In genomic region chrX:72569786-72570185, GRCh38 we compare ENCODE assay signal across 13 cellular contexts. TPM values are rescaled to one million over a fixed set of nuclear protein-coding genes. Genes with fewer than 3 reads are reported as not detected.
A peak's percentile ranks its signal among the peaks of the same experiment; 100 is the strongest.
DNase-seq lines count a peak whose midpoint lies in the region; TF ChIP-seq lines count a peak whose summit lies in the region.
"Had no signal": no experiment of that assay in that cellular context is flagged by ENCODE, and none has a peak within 500 bp of the region (broad histone marks: within the 10 kb centered on the region; RNA-seq: fewer than 3 reads in every experiment).

No MANE protein-coding gene starts in this region.

- H3K23ac ChIP-seq in H9 (ENCODE audit: insufficient read length, low read depth, low read length): no peak overlapping the region

- H3K36me3 ChIP-seq in SJSA1 (peaks cover 11% of the 10 kb centered on the region), endodermal cell (ENCODE audit: control insufficient read depth, insufficient read depth, low read length) (peaks cover 17% of the 10 kb centered on the region)

- no peak overlapping the region for H2BK120ac ChIP-seq in H9 (ENCODE audit: low read depth, low read length, poor library complexity, severe bottlenecking)

- no peak overlapping the region for H2BK5ac ChIP-seq in H9 (ENCODE audit: insufficient read length, low read length)

- H2BK20ac ChIP-seq in H9 (ENCODE audit: low read depth, low read length, poor library complexity, severe bottlenecking): no peak overlapping the region

- H3K79me1 ChIP-seq in H9 (ENCODE audit: insufficient read depth, low read depth, low read length, poor library complexity, severe bottlenecking): no peaks in the 10 kb centered on the region

- DNase-seq in AG08396 (ENCODE audit: low spot score): peak; percentile 24
- DNase-seq in GM03348 (ENCODE audit: low spot score): peak; percentile 4
- peak; percentile 9 to 41 for DNase-seq in SJSA1 (ENCODE audit: low read depth in 1 of 2, low spot score in 2 of 2)
- peak; percentile 14 for DNase-seq in fibroblast of gingiva (ENCODE audit: low read depth)
- no peak for DNase-seq in NCI-H774 (lab: John Stamatoyannopoulos, UW)
- DNase-seq in endodermal cell: no peak
- DNase-seq in H9: no peak
- DNase-seq: activated CD8-positive, alpha-beta memory T cell treated with anti-CD3 and anti-CD28 coated beads, Interleukin-2, amount 10 ng/mL, durations not matched to agents 7 days and 5 days; amniotic stem cell; Caco-2; NCI-H2081 treated with DMSO at 0.1 percent for 48 hours had no signal

- no peak overlapping the region for H3K56ac ChIP-seq in H9 (ENCODE audit: insufficient read length, low read depth, low read length)

- H3K4me3 ChIP-seq in SJSA1: no peak overlapping the region
- H3K4me3 ChIP-seq in endodermal cell (ENCODE audit: low read length): no peak overlapping the region

- H4K5ac ChIP-seq in H9 (ENCODE audit: insufficient read length, low read depth, low read length): no peak overlapping the region

- H3K4me2 ChIP-seq in H9 (ENCODE audit: insufficient read depth, insufficient read length, low read length): no peak overlapping the region

- H2AFZ ChIP-seq in H9 (ENCODE audit: low read length): no peak overlapping the region

- H3K27ac ChIP-seq in SJSA1: no peak overlapping the region
- no peak overlapping the region for H3K27ac ChIP-seq in endodermal cell (ENCODE audit: low read depth, low read length)
- no peak overlapping the region for H3K27ac ChIP-seq in H9 (ENCODE audit: insufficient read length, low read depth, low read length)

- H3K27me3 Mint-ChIP-seq in endodermal cell (ENCODE audit: insufficient read depth) (no peaks in the 10 kb centered on the region), H9 (ENCODE audit: low read depth) (no peaks in the 10 kb centered on the region; the same call in 1 of the 2 replicates)
- H3K27me3 Mint-ChIP-seq: activated CD8-positive, alpha-beta memory T cell treated with anti-CD3 and anti-CD28 coated beads, Interleukin-2, amount 10 ng/mL, durations not matched to agents 7 days and 5 days; progenitor cell of endocrine pancreas had no signal

- H4K8ac ChIP-seq in H9 (replicated peaks; ENCODE audit: insufficient read length, low read depth, low read length): no peak overlapping the region

- no peak overlapping the region for H2BK12ac ChIP-seq in H9 (ENCODE audit: insufficient read length, low read depth, low read length)

- H3K4me1 ChIP-seq in SJSA1 (replicated peaks) (peaks cover 14% of the 10 kb centered on the region), endodermal cell (ENCODE audit: control insufficient read depth, insufficient read depth, low read length) (no peaks in the 10 kb centered on the region), H9 (ENCODE audit: insufficient read depth, low read length) (no peaks in the 10 kb centered on the region)
- H3K4me1 ChIP-seq: Caco-2 had no signal

- H3K36me3 Mint-ChIP-seq in endodermal cell (ENCODE audit: low read depth) (peaks cover 32% of the 10 kb centered on the region), H9 (ENCODE audit: insufficient read depth in 1 of 3, low read depth in 3 of 3) (peaks cover 20 to 52% (median 47%) of the 10 kb centered on the region in 3 experiments)
- H3K36me3 Mint-ChIP-seq: IgD-negative memory B cell had no signal

- no peaks in the 10 kb centered on the region for H3K27me3 ChIP-seq in SJSA1 (replicated peaks)
- H3K27me3 ChIP-seq in endodermal cell (ENCODE audit: control insufficient read depth, insufficient read depth, low read length, poor library complexity, severe bottlenecking): no peaks in the 10 kb centered on the region
- no peaks in the 10 kb centered on the region for H3K27me3 ChIP-seq in H9 (ENCODE audit: insufficient read depth, low read length)

- no peak overlapping the region for H3K4me3 Mint-ChIP-seq in endodermal cell
- H3K4me3 Mint-ChIP-seq in H9: no peak overlapping the region
- H3K4me3 Mint-ChIP-seq: activated CD8-positive, alpha-beta memory T cell treated with anti-CD3 and anti-CD28 coated beads, Interleukin-2, amount 10 ng/mL, durations not matched to agents 7 days and 5 days had no signal

- WGBS in endodermal cell (ENCODE audit: insufficient coverage in 1 of 2, insufficient read length in 1 of 2), 2 experiments: 100% methylated on average over 2 of the region's 2 CpGs; no CpG with 5 or more reads in 1 of the 2 experiments
- WGBS in H9 (ENCODE audit: extremely low coverage, insufficient read length, low lambda C conversion rate): no CpG with 5 or more reads among the region's 2 CpGs

- H3K9ac ChIP-seq in endodermal cell (ENCODE audit: extremely low read depth, low read length, poor library complexity, severe bottlenecking): no peak overlapping the region
- H3K9ac ChIP-seq in H9 (ENCODE audit: extremely low read depth, insufficient read length, low read length): no peak overlapping the region

- H3K4me1 Mint-ChIP-seq in endodermal cell (peaks cover 3% of the 10 kb centered on the region), H9 (no peaks in the 10 kb centered on the region; a peak in 1 of 4 replicates)

- no peak overlapping the region for H3K18ac ChIP-seq in H9 (ENCODE audit: insufficient read length, low read depth, low read length)

- H3K9me3 ChIP-seq in SJSA1 (replicated peaks) (no peaks in the 10 kb centered on the region), endodermal cell (ENCODE audit: control insufficient read depth, low read length) (no peaks in the 10 kb centered on the region), H9 (ENCODE audit: control insufficient read depth, low read depth, low read length) (peaks cover 30% of the 10 kb centered on the region)
- H3K9me3 ChIP-seq: Caco-2 had no signal

- H2AK5ac ChIP-seq in H9 (ENCODE audit: insufficient read length, low read length): no peak overlapping the region

- H4K20me1 ChIP-seq in H9 (ENCODE audit: control insufficient read depth, insufficient read depth, insufficient read length): no peaks in the 10 kb centered on the region

- H3K23me2 ChIP-seq in H9 (ENCODE audit: insufficient read length, low read depth, low read length, poor library complexity, severe bottlenecking): peaks cover 4% of the 10 kb centered on the region

- H3K79me2 ChIP-seq in H9 (ENCODE audit: insufficient read depth, low read length): no peaks in the 10 kb centered on the region

- TF ChIP-seq CTCF in endodermal cell (conservative IDR thresholded peaks at IDR 0.05) (no peak), H9 (conservative IDR thresholded peaks at IDR 0.05) (no peak)

- H3K4ac ChIP-seq in H9 (ENCODE audit: low read depth, low read length): no peak overlapping the region

- no peak overlapping the region for H3T11ph ChIP-seq in H9 (ENCODE audit: low read length)

- H3K9me3 Mint-ChIP-seq in endodermal cell (peaks cover 55% of the 10 kb centered on the region), H9 (peaks cover 72 to 74% of the 10 kb centered on the region in 2 experiments)
- H3K9me3 Mint-ChIP-seq: IgD-negative memory B cell had no signal

- H3K27ac Mint-ChIP-seq in endodermal cell (no peak overlapping the region), H9 (no peak overlapping the region)
- H3K27ac Mint-ChIP-seq: activated CD8-positive, alpha-beta memory T cell treated with anti-CD3 and anti-CD28 coated beads, Interleukin-2, amount 10 ng/mL, durations not matched to agents 7 days and 5 days; progenitor cell of endocrine pancreas had no signal

- H4K91ac ChIP-seq in H9 (ENCODE audit: insufficient read length, low read depth, low read length): no peak overlapping the region

- H3K14ac ChIP-seq in H9 (ENCODE audit: insufficient read depth, low read length): no peak overlapping the region

- no peak overlapping the region for H2BK15ac ChIP-seq in H9 (ENCODE audit: low read depth, low read length)

RNA-seq across cellular contexts. Expression of gene HDAC8, which starts 2.9 kb away (rescaled TPM):
- total RNA-seq in SJSA1 (2014; rRNA removed; shearing (Covaris generic)): 29.0 and 33.3 TPM in 2 replicates
- 10 to 100 TPM; 33.3 to 33.9 TPM for total RNA-seq in endodermal cell
- polyA plus RNA-seq in endodermal cell (2013, experiment 1 of 2): 22.0 TPM
- 23.1 TPM for polyA plus RNA-seq in endodermal cell (2013, experiment 2 of 2)
- 21.4 and 21.6 TPM in 2 replicates for total RNA-seq in H9 (2021)

Comparison
In these comparisons a context has a peak if more than half of its experiments do, and no peak if none do; other contexts are left out.
1. DNase-seq: peak in AG08396 (single experiment), GM03348 (single experiment), SJSA1 (2 of 2) and fibroblast of gingiva (single experiment); none in NCI-H774 (single experiment), endodermal cell (single experiment) and H9 (single experiment).